Comparison of ENCODE assay signal across 8 cellular contexts in genomic region chr20:2742934-2743559, GRCh38. TPM values are rescaled to one million over a fixed set of nuclear protein-coding genes. Genes with fewer than 3 reads are reported as not detected.
A peak's percentile ranks its signal among the peaks of the same experiment; 100 is the strongest.
DNase-seq lines count a peak whose midpoint lies in the region; ATAC-seq and TF ChIP-seq lines count a peak whose summit lies in the region.

No MANE protein-coding gene starts in this region.

- no peak for ATAC-seq in gastrocnemius medialis
- ATAC-seq in GM18505 (IDR thresholded peaks at IDR 0.05; ENCODE audit: unreplicated experiment) = no peak
- no peak for ATAC-seq in GM21786 (IDR thresholded peaks at IDR 0.05; ENCODE audit: unreplicated experiment)

- in situ Hi-C loops in gastrocnemius medialis (cut with MboI; ENCODE audit: low sequenced_read_pairs in 4 of 4) = no loop called here

- DNase-seq in ELR (ENCODE audit: low read depth) = peak; percentile 73
- peak; percentile 45 for DNase-seq in LHCN-M2 (ENCODE audit: low read depth)
- DNase-seq in SJCRH30 = peak; percentile 73 to 84
- peak; percentile 57 for DNase-seq in activated effector memory CD4-positive, alpha-beta T cell treated with Interleukin-2 at 50 U/mL for 16 hours
- peak in 35 of 42 donors; percentile 33 to 83 (median 53) for DNase-seq in head of caudate nucleus
- no peak for DNase-seq in gastrocnemius medialis

- TF ChIP-seq POLR2A in gastrocnemius medialis (IDR thresholded peaks at IDR 0.05) = no peak
- no peak for TF ChIP-seq POLR2A in GM18505 (IDR thresholded peaks at IDR 0.05; ENCODE audit: borderline replicate concordance, extremely low read depth, insufficient read depth, insufficient read length)

- intact Hi-C loops in head of caudate nucleus (cut with DNase I) (loop anchor here (5.0 kb wide), 1 partner anchor 51 kb away; the partner anchor contains the start of gene EBF4), gastrocnemius medialis (cut with DNase I; ENCODE audit: low total_unique reads) (no loop called here)

- H3K9me3 ChIP-seq in SJCRH30 (replicated peaks) (no peaks in the 10 kb centered on the region), gastrocnemius medialis (no peaks in the 10 kb centered on the region)

- peak in 3 of 5 experiments; percentile 39 to 68 (median 45) for TF ChIP-seq CTCF in gastrocnemius medialis (IDR thresholded peaks at IDR 0.05 in 4 of 5, conservative IDR thresholded peaks at IDR 0.05 in 1 of 5)

- no peaks in the 10 kb centered on the region for H3K4me1 ChIP-seq in SJCRH30
- H3K4me1 ChIP-seq in gastrocnemius medialis = no peaks in the 10 kb centered on the region

- no peaks in the 10 kb centered on the region for H3K36me3 ChIP-seq in SJCRH30
- H3K36me3 ChIP-seq in gastrocnemius medialis = no peaks in the 10 kb centered on the region

- H3K4me3 ChIP-seq in SJCRH30 = no peak overlapping the region
- H3K4me3 ChIP-seq in gastrocnemius medialis = no peak overlapping the region

- H3K27me3 ChIP-seq in SJCRH30 (no peaks in the 10 kb centered on the region), gastrocnemius medialis (peaks cover 0 to 8% (median 4%) of the 10 kb centered on the region in 3 donors)

- H3K27ac ChIP-seq in SJCRH30 (no peak overlapping the region), gastrocnemius medialis (no peak overlapping the region)

RNA-seq across cellular contexts. Expression of gene EBF4, which starts 50.5 kb away (rescaled TPM):
- total RNA-seq in LHCN-M2 (2014; rRNA removed) = 0.06 and 0.19 TPM in 2 replicates
- 0.60 TPM for polyA plus RNA-seq in LHCN-M2 (2012)
- total RNA-seq in SJCRH30 (2014; rRNA removed; shearing (Covaris generic)) = 2.6 and 5.2 TPM in 2 replicates
- total RNA-seq in gastrocnemius medialis = 1 to 10 TPM in 2 of 4 donors, under 1 TPM in 1, not detected in 1; 0.36 to 1.5 (median 1.1) TPM

RNA-seq across cellular contexts. Expression of gene CPXM1, which starts 57.4 kb away (rescaled TPM):
- total RNA-seq in LHCN-M2 (2014; rRNA removed) (not detected in 2 replicates), gastrocnemius medialis (1 to 10 TPM in 1 of 4 donors, under 1 TPM in 2, not detected in 1; 0.46 to 1.6 (median 0.81) TPM)
- polyA plus RNA-seq in LHCN-M2 (2012) = not detected
- 0.10 and 0.12 TPM in 2 replicates for total RNA-seq in SJCRH30 (2014; rRNA removed; shearing (Covaris generic))

Comparison
In these comparisons a context has a peak if more than half of its experiments do, and no peak if none do; other contexts are left out.
1. DNase-seq: peak in ELR (single experiment), LHCN-M2 (single experiment), SJCRH30 (2 of 2), activated effector memory CD4-positive, alpha-beta T cell treated with Interleukin-2 at 50 U/mL for 16 hours (single experiment) and head of caudate nucleus (35 of 42); none in gastrocnemius medialis (0 of 2).